ENCODE assay signal across 16 cellular contexts in genomic region chr15:86199467-86200145, GRCh38.
"Had no signal": no experiment of that assay in that cellular context is flagged by ENCODE, and none has a peak within 500 bp of the region (broad histone marks: within the 10 kb centered on the region; RNA-seq: fewer than 3 reads in every experiment).

No MANE protein-coding gene starts in this region.

- DNase-seq: cortex of kidney; dorsolateral prefrontal cortex; effector CD8-positive, alpha-beta T cell; kidney glomerular epithelial cell; naive thymus-derived CD8-positive, alpha-beta T cell; posterior cingulate gyrus; stimulated activated CD4-positive, alpha-beta T cell treated with anti-CD3 and anti-CD28 coated beads, Interleukin-4, amount 100 ng/mL, for 1 hour; stimulated activated CD8-positive, alpha-beta memory T cell treated with anti-CD3 and anti-CD28 coated beads, Interleukin-4, amount 100 ng/mL, for 48 hours; stimulated activated naive CD8-positive, alpha-beta T cell treated with anti-CD3 and anti-CD28 coated beads, Interleukin-15, Interleukin-2, amounts not matched to agents 100 U/mL and 50 U/mL, for 24 hours; tibial artery; upper lobe of left lung; uterus had no signal

- H3K9me3 Mint-ChIP-seq: stimulated activated effector memory CD8-positive, alpha-beta T cell treated with anti-CD3 and anti-CD28 coated beads, Interleukin-12 subunit alpha, Interleukin-12 subunit beta, amount 100 ng/mL, for 72 hours had no signal

- ATAC-seq: naive thymus-derived CD8-positive, alpha-beta T cell; stimulated activated effector memory CD8-positive, alpha-beta T cell treated with anti-CD3 and anti-CD28 coated beads, Interleukin-12 subunit alpha, Interleukin-12 subunit beta, amount 100 ng/mL, for 72 hours; stimulated activated naive CD8-positive, alpha-beta T cell treated with anti-CD3 and anti-CD28 coated beads, Interleukin-15, Interleukin-2, amounts not matched to agents 100 U/mL and 50 U/mL, for 24 hours had no signal

- H3K27ac ChIP-seq: dorsolateral prefrontal cortex, neutrophil, right atrium auricular region, tibial artery, upper lobe of left lung, uterus had no signal

- H3K36me3 Mint-ChIP-seq: naive thymus-derived CD8-positive, alpha-beta T cell; stimulated activated effector memory CD8-positive, alpha-beta T cell treated with anti-CD3 and anti-CD28 coated beads, Interleukin-12 subunit alpha, Interleukin-12 subunit beta, amount 100 ng/mL, for 72 hours had no signal

- H3K27ac Mint-ChIP-seq: naive thymus-derived CD8-positive, alpha-beta T cell; stimulated activated effector memory CD8-positive, alpha-beta T cell treated with anti-CD3 and anti-CD28 coated beads, Interleukin-12 subunit alpha, Interleukin-12 subunit beta, amount 100 ng/mL, for 72 hours had no signal

- H3K9me3 ChIP-seq: neutrophil, right atrium auricular region, tibial artery, upper lobe of left lung, uterus had no signal

- H3K36me3 ChIP-seq: neutrophil, right atrium auricular region, tibial artery, upper lobe of left lung, uterus had no signal

- H3K4me1 Mint-ChIP-seq: naive thymus-derived CD8-positive, alpha-beta T cell; stimulated activated effector memory CD8-positive, alpha-beta T cell treated with anti-CD3 and anti-CD28 coated beads, Interleukin-12 subunit alpha, Interleukin-12 subunit beta, amount 100 ng/mL, for 72 hours had no signal

- H3K4me3 ChIP-seq: dorsolateral prefrontal cortex, right atrium auricular region, tibial artery, upper lobe of left lung, uterus had no signal

- H3K4me1 ChIP-seq: right atrium auricular region, tibial artery, upper lobe of left lung, uterus had no signal

- H3K4me3 Mint-ChIP-seq: naive thymus-derived CD8-positive, alpha-beta T cell; stimulated activated effector memory CD8-positive, alpha-beta T cell treated with anti-CD3 and anti-CD28 coated beads, Interleukin-12 subunit alpha, Interleukin-12 subunit beta, amount 100 ng/mL, for 72 hours had no signal

- H3K27me3 ChIP-seq: neutrophil, right atrium auricular region, tibial artery, upper lobe of left lung, uterus had no signal

- FAIRE-seq: islet of Langerhans had no signal
